In genomic region chr18:13159579-13159978, GRCh38 we compare ENCODE assay signal across 8 cellular contexts. TPM values are rescaled to one million over a fixed set of nuclear protein-coding genes. Genes with fewer than 3 reads are reported as not detected.
DNase-seq lines count a peak whose midpoint lies in the region; ATAC-seq and TF ChIP-seq lines count a peak whose summit lies in the region.

No MANE protein-coding gene starts in this region.

- H3K9ac ChIP-seq in GM23248, result no peak overlapping the region

- CTCF ChIA-PET in CD4-positive, alpha-beta T cell (lab: Charles Lee), result interaction anchor here (0.6 to 1.4 kb wide), 13 partner anchors 10 to 416 kb away, joined by 3 to 7 read pairs (median 3); no protein-coding TSS in a partner anchor

- H3K4me1 Mint-ChIP-seq in CD4-positive, alpha-beta T cell (ENCODE audit: low read depth), result no peaks in the 10 kb centered on the region

- POLR2A ChIA-PET in CD4-positive, alpha-beta T cell (lab: Charles Lee), result interaction anchor here (1.1 kb wide), 1 partner anchor 169 kb away, joined by 3 read pairs; the partner anchor contains the start of gene CEP192

- peaks cover 22% of the 10 kb centered on the region for H3K9me3 Mint-ChIP-seq in CD4-positive, alpha-beta T cell

- in situ Hi-C loops in GM23248 (cut with MboI), result loop anchor here (25.0 kb wide), 1 partner anchor 422 kb away; no protein-coding TSS in a partner anchor

- H3K4me2 ChIP-seq in GM23248 (ENCODE audit: unreplicated experiment), result peak overlapping the region; percentile 27

- H3K36me3 Mint-ChIP-seq in CD4-positive, alpha-beta T cell (ENCODE audit: low read depth), result peaks cover 23% of the 10 kb centered on the region

- no peak overlapping the region for H3K27ac ChIP-seq in CD4-positive, alpha-beta T cell (ENCODE audit: low read depth, low read length)
- H3K27ac ChIP-seq in GM23248, result no peak overlapping the region

- no peaks in the 10 kb centered on the region for H3K36me3 ChIP-seq in GM23248 (ENCODE audit: low read depth)

- intact Hi-C loops in CD4-positive, alpha-beta T cell (cut with DNase I, micrococcal nuclease), result loop anchor here (1.0 to 10.0 kb wide), 7 partner anchors 23 to 765 kb away; partner anchors contain the start of gene CEP192 (in 1 of the 2)

- H3K4me1 ChIP-seq in GM23248 (ENCODE audit: insufficient read depth), result peaks cover 8% of the 10 kb centered on the region; the same call in 1 of the 2 replicates

- peak; percentile 59 for ATAC-seq in CD4-positive, alpha-beta T cell (ENCODE audit: poor library complexity)
- ATAC-seq in HG03097 (IDR thresholded peaks at IDR 0.05; ENCODE audit: low FRiP score, unreplicated experiment), result no peak

- H3K79me2 ChIP-seq in GM23248 (ENCODE audit: insufficient read depth), result no peaks in the 10 kb centered on the region

- TF ChIP-seq CTCF in CD4-positive, alpha-beta T cell (IDR thresholded peaks at IDR 0.05), result peak; percentile 85

- no peak overlapping the region for H3K27ac Mint-ChIP-seq in CD4-positive, alpha-beta T cell

- H3K9me2 ChIP-seq in GM23248 (ENCODE audit: insufficient read depth), result no peaks in the 10 kb centered on the region

- WGBS in GM23248 (ENCODE audit: low coverage in 1 of 2, low lambda C conversion rate in 2 of 2, missing lambda C conversion rate in 2 of 2), 2 experiments, result 29 to 32% methylated on average over 5 of the region's 5 CpGs

- peak overlapping the region; percentile 42 for H3K4me3 ChIP-seq in GM23248
- no peak overlapping the region for H3K4me3 ChIP-seq in skeletal muscle cell (ENCODE audit: low read depth, low read length)

- H3K4me3 Mint-ChIP-seq in CD4-positive, alpha-beta T cell, result no peak overlapping the region

- H3K27me3 ChIP-seq in CD4-positive, alpha-beta T cell (ENCODE audit: control insufficient read depth, insufficient read depth, low read length), result peaks cover 5% of the 10 kb centered on the region
- H3K27me3 ChIP-seq in GM23248 (replicated peaks; ENCODE audit: insufficient read depth), result no peaks in the 10 kb centered on the region

- H3K27me3 Mint-ChIP-seq in CD4-positive, alpha-beta T cell, result peaks cover 10% of the 10 kb centered on the region

- H3F3A ChIP-seq in GM23248 (ENCODE audit: insufficient read depth), result peaks cover 4% of the 10 kb centered on the region; the same call in 1 of the 2 replicates

- peak overlapping the region; percentile 59 for H2AFZ ChIP-seq in GM23248

- peaks cover 37% of the 10 kb centered on the region for H3K9me3 ChIP-seq in CD4-positive, alpha-beta T cell (ENCODE audit: control insufficient read depth, low read length)
- H3K9me3 ChIP-seq in GM23248 (ENCODE audit: low read depth), result no peaks in the 10 kb centered on the region

- peak in 1 of 10 experiments; percentile 14 for DNase-seq in CD4-positive, alpha-beta T cell
- peak; percentile 70 for DNase-seq in GM23248
- DNase-seq in NCI-H2227 treated with DMSO at 0.1 percent for 48 hours (lab: John Stamatoyannopoulos, UW), result peak; percentile 16
- peak; percentile 60 for DNase-seq in amniotic epithelial cell (ENCODE audit: low read depth)
- peak; percentile 60 for DNase-seq in hepatic stellate cell (ENCODE audit: low spot score)
- DNase-seq in skeletal muscle cell (ENCODE audit: low read depth), result peak; percentile 17
- no peak for DNase-seq in activated effector memory CD4-positive, alpha-beta T cell treated with Interleukin-2 at 50 U/mL for 16 hours

- no peaks in the 10 kb centered on the region for H4K20me1 ChIP-seq in GM23248 (ENCODE audit: insufficient read depth)

RNA-seq across cellular contexts. Expression of gene LDLRAD4, which starts 59.0 kb away (rescaled TPM):
- 10 to 100 TPM; 51.9 to 52.7 TPM for total RNA-seq in CD4-positive, alpha-beta T cell
- not detected in 2 replicates for total RNA-seq in GM23248 (2014; rRNA removed; shearing (Covaris generic))
- polyA plus RNA-seq in GM23248 (2016; fragmentation: Nextera tagmentation; extraction: Ambion mirVana), result not detected in 2 replicates

Comparison
In these comparisons a context has a peak if more than half of its experiments do, and no peak if none do; other contexts are left out.
1. RNA of gene LDLRAD4, which starts 59.0 kb away (total RNA-seq): 51.9 to 52.7 TPM in CD4-positive, alpha-beta T cell; not detected in GM23248; every median in the first group is over 10 times any median in the second.